ENCODE assay signal across 9 cellular contexts in the genomic region with DNA sequence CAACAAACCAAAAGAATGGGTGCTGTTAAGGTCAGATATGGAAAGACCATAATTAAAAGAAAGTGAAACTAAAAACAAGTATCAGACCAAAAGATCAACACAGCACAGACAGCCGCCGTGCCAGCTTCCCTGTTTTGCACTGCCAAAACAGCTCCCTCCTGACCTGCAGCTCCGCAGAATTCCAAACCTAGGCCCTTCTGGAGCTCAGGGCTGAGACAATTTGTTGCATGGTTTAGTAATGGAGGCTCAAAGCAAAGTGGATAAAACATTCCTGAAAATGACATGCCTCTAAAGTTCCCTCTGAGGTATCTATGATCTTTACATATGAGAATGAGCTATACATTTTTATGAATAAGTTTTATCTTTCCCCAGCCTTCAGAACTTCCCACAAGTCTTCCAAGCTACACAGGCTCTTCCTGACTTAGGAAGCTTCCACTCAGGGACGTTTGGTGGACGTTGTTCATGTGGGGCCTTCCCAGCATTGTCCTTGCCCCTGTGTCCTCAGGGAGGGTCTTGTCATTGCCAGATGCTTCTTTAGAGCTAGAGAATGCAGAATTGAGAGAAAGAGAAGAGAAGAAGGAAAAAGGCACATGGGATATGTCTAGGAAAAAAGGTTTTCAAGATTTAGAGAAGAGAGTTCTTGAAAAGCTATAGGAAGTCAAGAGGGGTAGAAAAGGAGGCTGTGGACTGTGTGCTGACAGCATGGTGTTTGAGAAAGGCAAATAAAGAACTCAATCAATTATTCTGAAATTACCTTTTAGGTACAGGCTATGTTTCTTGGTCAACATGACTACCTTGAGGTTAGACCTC. TPM values are rescaled to one million over a fixed set of nuclear protein-coding genes. Genes with fewer than 3 reads are reported as not detected.
DNase-seq lines count a peak whose midpoint lies in the region; ATAC-seq and TF ChIP-seq lines count a peak whose summit lies in the region.
"Had no signal": no experiment of that assay in that cellular context is flagged by ENCODE, and none has a peak within 500 bp of the region (broad histone marks: within the 10 kb centered on the region; RNA-seq: fewer than 3 reads in every experiment).

No MANE protein-coding gene starts in this region.

- H3K36me3 ChIP-seq in gastroesophageal sphincter, result no peaks in the 10 kb centered on the region
- no peaks in the 10 kb centered on the region for H3K36me3 ChIP-seq in prostate gland
- H3K36me3 ChIP-seq: cardiac muscle cell had no signal

- H3K27ac ChIP-seq in gastroesophageal sphincter (peak overlapping the region; percentile 74 to 81 (median 80)), prostate gland (peak overlapping the region; percentile 74 to 79)
- H3K27ac ChIP-seq: cardiac muscle cell had no signal

- 0 to 2% methylated on average over 4 to 5 of the region's 5 CpGs for WGBS in gastroesophageal sphincter (ENCODE audit: low coverage in 1 of 2), 2 donors
- 5% methylated on average over 5 of the region's 5 CpGs for WGBS in prostate gland

- no peaks in the 10 kb centered on the region for H3K27me3 Mint-ChIP-seq in activated T-helper 2 cell treated with anti-CD3 and anti-CD28 coated beads, Interferon-gamma antibody, Interleukin-2, Interleukin-4, amounts not matched to agents 10 μg/mL and 5 μg/mL and 100 μg/mL, durations not matched to agents 14 hours and 24 hours and 36 hours (ENCODE audit: low read depth)

- peak; percentile 39 for DNase-seq in NCI-H69 (lab: John Stamatoyannopoulos, UW)
- peak; percentile 13 for DNase-seq in activated T-helper 2 cell treated with anti-CD3 and anti-CD28 coated beads, Interferon-gamma antibody, Interleukin-2, Interleukin-4, amounts not matched to agents 10 μg/mL and 5 μg/mL and 100 μg/mL, durations not matched to agents 14 hours and 24 hours and 36 hours (ENCODE audit: low spot score)
- DNase-seq in prostate gland (ENCODE audit: low spot score), result peak; percentile 68
- no peak for DNase-seq in NCI-H82 treated with DMSO at 0.1 percent for 48 hours (lab: John Stamatoyannopoulos, UW; ENCODE audit: unreplicated experiment)
- DNase-seq in SHP77 treated with DMSO at 0.1 percent for 48 hours (lab: John Stamatoyannopoulos, UW), result no peak

- TF ChIP-seq POLR2A in GM18505 (IDR thresholded peaks at IDR 0.05; ENCODE audit: borderline replicate concordance, extremely low read depth, insufficient read depth, insufficient read length) (peak; percentile 49), gastroesophageal sphincter (IDR thresholded peaks at IDR 0.05) (no peak), prostate gland (IDR thresholded peaks at IDR 0.05) (no peak)

- H3K27ac Mint-ChIP-seq in activated T-helper 2 cell treated with anti-CD3 and anti-CD28 coated beads, Interferon-gamma antibody, Interleukin-2, Interleukin-4, amounts not matched to agents 10 μg/mL and 5 μg/mL and 100 μg/mL, durations not matched to agents 14 hours and 24 hours and 36 hours, result peak overlapping the region; percentile 91

- no peaks in the 10 kb centered on the region for H3K36me3 Mint-ChIP-seq in activated T-helper 2 cell treated with anti-CD3 and anti-CD28 coated beads, Interferon-gamma antibody, Interleukin-2, Interleukin-4, amounts not matched to agents 10 μg/mL and 5 μg/mL and 100 μg/mL, durations not matched to agents 14 hours and 24 hours and 36 hours (ENCODE audit: low read depth)

- TF ChIP-seq CTCF in gastroesophageal sphincter (IDR thresholded peaks at IDR 0.05) (no peak), prostate gland (IDR thresholded peaks at IDR 0.05) (no peak)

- H3K9me3 ChIP-seq in gastroesophageal sphincter (no peaks in the 10 kb centered on the region), prostate gland (no peaks in the 10 kb centered on the region)

- no peak for TF ChIP-seq EP300 in gastroesophageal sphincter (IDR thresholded peaks at IDR 0.05)

- H3K9me3 Mint-ChIP-seq in activated T-helper 2 cell treated with anti-CD3 and anti-CD28 coated beads, Interferon-gamma antibody, Interleukin-2, Interleukin-4, amounts not matched to agents 10 μg/mL and 5 μg/mL and 100 μg/mL, durations not matched to agents 14 hours and 24 hours and 36 hours, result peaks cover 3% of the 10 kb centered on the region

- peak overlapping the region; percentile 80 for H3K4me3 Mint-ChIP-seq in activated T-helper 2 cell treated with anti-CD3 and anti-CD28 coated beads, Interferon-gamma antibody, Interleukin-2, Interleukin-4, amounts not matched to agents 10 μg/mL and 5 μg/mL and 100 μg/mL, durations not matched to agents 14 hours and 24 hours and 36 hours (ENCODE audit: low read depth)

- peaks cover 21% of the 10 kb centered on the region for H3K4me1 Mint-ChIP-seq in activated T-helper 2 cell treated with anti-CD3 and anti-CD28 coated beads, Interferon-gamma antibody, Interleukin-2, Interleukin-4, amounts not matched to agents 10 μg/mL and 5 μg/mL and 100 μg/mL, durations not matched to agents 14 hours and 24 hours and 36 hours (ENCODE audit: low read depth)

- peak; percentile 85 for ATAC-seq in GM18505 (IDR thresholded peaks at IDR 0.05; ENCODE audit: unreplicated experiment)
- ATAC-seq in HG02642 (IDR thresholded peaks at IDR 0.05; ENCODE audit: poor library complexity, unreplicated experiment), result peak; percentile 89
- peak; percentile 80 for ATAC-seq in gastroesophageal sphincter

- intact Hi-C loops in activated T-helper 2 cell treated with anti-CD3 and anti-CD28 coated beads, Interferon-gamma antibody, Interleukin-2, Interleukin-4, amounts not matched to agents 10 μg/mL and 5 μg/mL and 100 μg/mL, durations not matched to agents 14 hours and 24 hours and 36 hours (cut with micrococcal nuclease), result no loop called here
- intact Hi-C loops in prostate gland (cut with DNase I), result no loop called here

- H3K4me1 ChIP-seq in gastroesophageal sphincter (peaks cover 4 to 45% (median 11%) of the 10 kb centered on the region in 3 donors), prostate gland (replicated peaks) (peaks cover 9% of the 10 kb centered on the region)

- H3K27me3 ChIP-seq in gastroesophageal sphincter (no peaks in the 10 kb centered on the region), prostate gland (replicated peaks; ENCODE audit: insufficient read depth) (no peaks in the 10 kb centered on the region)
- H3K27me3 ChIP-seq: cardiac muscle cell had no signal

- H3K4me3 ChIP-seq in gastroesophageal sphincter, result peak overlapping the region; percentile 18 to 32
- H3K4me3 ChIP-seq in prostate gland, result peak overlapping the region in 1 of 2 donors; percentile 10
- H3K4me3 ChIP-seq: cardiac muscle cell had no signal

RNA-seq across cellular contexts. Expression of gene SSBP2, which starts 28.4 kb away (rescaled TPM):
- total RNA-seq in activated T-helper 2 cell treated with anti-CD3 and anti-CD28 coated beads, Interferon-gamma antibody, Interleukin-2, Interleukin-4, amounts not matched to agents 10 μg/mL and 5 μg/mL and 100 μg/mL, durations not matched to agents 14 hours and 24 hours and 36 hours, result 24.3 and 29.5 TPM in 2 replicates
- total RNA-seq in gastroesophageal sphincter, result 100 to 1,000 TPM in 1 of 4 donors, 10 to 100 TPM in 3; 61.3 to 138 (median 79.5) TPM
- 10 to 100 TPM; 25.1 to 26.9 TPM for total RNA-seq in prostate gland

Comparison
In these comparisons a context has a peak if more than half of its experiments do, and no peak if none do; other contexts are left out.
1. DNase-seq: peak in NCI-H69 (single experiment), activated T-helper 2 cell treated with anti-CD3 and anti-CD28 coated beads, Interferon-gamma antibody, Interleukin-2, Interleukin-4, amounts not matched to agents 10 μg/mL and 5 μg/mL and 100 μg/mL, durations not matched to agents 14 hours and 24 hours and 36 hours (single experiment) and prostate gland (single experiment); none in NCI-H82 treated with DMSO at 0.1 percent for 48 hours (single experiment) and SHP77 treated with DMSO at 0.1 percent for 48 hours (single experiment).
2. Peak in every context shown above with its lines, with median percentiles within 50 percentile points of each other: ATAC-seq.